1 cellular context compared by ENCODE assay signal in genomic region chr1:17259233-17259873, GRCh38.
TF ChIP-seq lines count a peak whose summit lies in the region.

No MANE protein-coding gene starts in this region.

TF ChIP-seq in K562, 482 proteins besides CTCF, POLR2A, EP300 and RAD21:
- TF ChIP-seq DEAF1 (CRISPR knock-in tag; IDR thresholded peaks at IDR 0.05) (no peak), MXD1 (CRISPR knock-in tag; IDR thresholded peaks at IDR 0.05; ENCODE audit: borderline replicate concordance, poor library complexity, severe bottlenecking) (no peak), ZBTB40 (IDR thresholded peaks at IDR 0.05) (no peak), ZBTB40 (CRISPR knock-in tag; IDR thresholded peaks at IDR 0.05) (no peak), KAT2B (IDR thresholded peaks at IDR 0.05; ENCODE audit: low read depth, low read length) (no peak), ZBTB7A (IDR thresholded peaks at IDR 0.05; ENCODE audit: borderline replicate concordance, control insufficient read depth, low read depth, low read length) (no peak), POLR3G (IDR thresholded peaks at IDR 0.05; ENCODE audit: extremely low read depth, insufficient read length, insufficient replicate concordance) (no peak), STAT6 (CRISPR knock-in tag; IDR thresholded peaks at IDR 0.05) (no peak), EZH2 (IDR thresholded peaks at IDR 0.05; ENCODE audit: borderline replicate concordance, low read depth, low read length) (no peak), POLR2B (IDR thresholded peaks at IDR 0.05; ENCODE audit: low read depth, partially characterized antibody) (no peak), ARID1B (IDR thresholded peaks at IDR 0.05) (no peak), RBM39 (optimal IDR thresholded peaks at IDR 0.05; ENCODE audit: low read depth, low read length) (no peak), ZNF253 (CRISPR knock-in tag; conservative IDR thresholded peaks at IDR 0.05) (no peak), TOE1 (IDR thresholded peaks at IDR 0.05; ENCODE audit: borderline replicate concordance) (no peak), TOE1 (CRISPR knock-in tag; IDR thresholded peaks at IDR 0.05; ENCODE audit: borderline replicate concordance, low read depth) (no peak), ZNF133 (CRISPR knock-in tag; IDR thresholded peaks at IDR 0.05) (no peak), TEAD4 (IDR thresholded peaks at IDR 0.05; ENCODE audit: low read length) (no peak), TEAD4 (CRISPR knock-in tag; IDR thresholded peaks at IDR 0.05; ENCODE audit: borderline replicate concordance) (no peak), ATF4 (CRISPR knock-in tag; IDR thresholded peaks at IDR 0.05) (no peak), FOXA3 (CRISPR knock-in tag; conservative IDR thresholded peaks at IDR 0.05 in 1 of 2, IDR thresholded peaks at IDR 0.05 in 1 of 2) (no peak), ZNF740 (CRISPR knock-in tag; IDR thresholded peaks at IDR 0.05) (no peak), ZNF740 (tag; IDR thresholded peaks at IDR 0.05) (no peak), ADNP (tag; IDR thresholded peaks at IDR 0.05) (no peak), ZNF280B (CRISPR knock-in tag; IDR thresholded peaks at IDR 0.05) (no peak)
